ENCODE assay signal across 14 cellular contexts in the genomic region with DNA sequence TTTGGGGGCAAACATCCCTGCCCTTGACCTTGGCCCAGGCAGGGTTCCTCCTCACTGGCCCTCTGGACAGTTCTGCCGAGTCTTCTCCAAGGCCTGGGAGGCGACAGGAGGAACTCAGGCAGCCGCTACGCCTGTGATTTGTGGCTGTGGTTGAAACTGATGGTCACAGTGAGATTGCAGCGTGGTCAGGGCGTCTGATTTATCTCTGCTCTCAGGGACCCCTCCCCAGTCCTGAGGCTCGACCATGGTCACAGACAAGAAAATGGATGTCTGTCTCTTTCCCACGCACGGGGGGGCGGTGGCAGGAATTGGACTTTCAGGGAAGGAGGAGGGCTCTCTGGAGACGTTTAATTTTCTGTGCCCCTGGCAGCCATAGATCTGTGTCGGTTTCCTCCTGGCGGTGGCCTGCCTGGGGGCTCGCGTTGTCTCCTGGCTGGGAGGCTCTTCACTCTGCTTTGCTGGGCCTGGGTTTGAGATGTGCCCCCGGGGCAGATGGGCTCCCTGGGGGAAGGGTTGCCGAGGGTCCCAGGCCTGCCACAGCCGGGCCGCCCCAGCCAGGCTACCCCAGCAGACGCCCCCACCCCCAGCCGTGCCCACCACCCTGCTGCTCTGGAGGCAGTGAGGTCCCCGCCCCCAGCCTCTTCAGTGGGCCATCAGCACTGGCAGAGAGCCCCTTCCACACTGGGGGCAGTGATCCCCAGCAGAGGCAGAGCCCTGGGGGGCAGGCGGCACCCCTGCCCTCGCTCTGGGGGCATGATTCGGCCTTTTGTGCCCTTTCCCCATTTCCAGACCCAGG.
"Had no signal": no experiment of that assay in that cellular context is flagged by ENCODE, and none has a peak within 500 bp of the region (broad histone marks: within the 10 kb centered on the region; RNA-seq: fewer than 3 reads in every experiment).

No MANE protein-coding gene starts in this region.

- DNase-seq: activated CD4-positive, alpha-beta T cell treated with anti-CD3 and anti-CD28 coated beads for 4 hours; activated CD8-positive, alpha-beta memory T cell treated with anti-CD3 and anti-CD28 coated beads, Interleukin-2, amount 50 U/mL, for 4 hours; activated CD8-positive, alpha-beta T cell treated with anti-CD3 and anti-CD28 coated beads for 36 hours; left ventricle myocardium inferior; mesenchymal stem cell; nephron progenitor cell; stimulated activated CD4-positive, alpha-beta T cell treated with anti-CD3 and anti-CD28 coated beads, Interleukin-2, amount 100 ng/mL, for 48 hours; stimulated activated CD8-positive, alpha-beta memory T cell treated with anti-CD3 and anti-CD28 coated beads, Interleukin-4, amount 100 ng/mL, for 48 hours; stomach; thyroid gland; uterus; WERI-Rb-1 had no signal

- H3K27me3 ChIP-seq: ascending aorta, heart left ventricle, stomach, thyroid gland, uterus had no signal

- H3K27ac ChIP-seq: ascending aorta, heart left ventricle, left ventricle myocardium inferior, stomach, thyroid gland, uterus, WERI-Rb-1 had no signal

- H3K9me3 ChIP-seq: ascending aorta, heart left ventricle, left ventricle myocardium inferior, stomach, thyroid gland, uterus had no signal

- H3K36me3 ChIP-seq: uterus had no signal

- ATAC-seq: activated CD8-positive, alpha-beta T cell treated with anti-CD3 and anti-CD28 coated beads for 36 hours; heart left ventricle had no signal

- H3K4me3 Mint-ChIP-seq: activated CD8-positive, alpha-beta T cell treated with anti-CD3 and anti-CD28 coated beads for 36 hours; nephron progenitor cell had no signal

- H3K9me3 Mint-ChIP-seq: nephron progenitor cell had no signal

- H3K4me1 ChIP-seq: ascending aorta, uterus had no signal

- H3K27me3 Mint-ChIP-seq: activated CD8-positive, alpha-beta T cell treated with anti-CD3 and anti-CD28 coated beads for 36 hours had no signal

- H3K27ac Mint-ChIP-seq: activated CD8-positive, alpha-beta T cell treated with anti-CD3 and anti-CD28 coated beads for 36 hours; nephron progenitor cell had no signal

- H3K4me3 ChIP-seq: ascending aorta, heart left ventricle, left ventricle myocardium inferior, stomach, thyroid gland, uterus had no signal
